ENCODE assay signal across 8 cellular contexts in genomic region chr1:212070720-212071302, GRCh38. TPM values are rescaled to one million over a fixed set of nuclear protein-coding genes. Genes with fewer than 3 reads are reported as not detected.
DNase-seq lines count a peak whose midpoint lies in the region; ATAC-seq, FAIRE-seq and TF ChIP-seq lines count a peak whose summit lies in the region.

No MANE protein-coding gene starts in this region.

- H3K27me3 ChIP-seq in K562 (ENCODE audit: control insufficient read depth in 2 of 2, insufficient read depth in 2 of 2, low read length in 2 of 2) = no peaks in the 10 kb centered on the region
- H3K27me3 ChIP-seq in suprapubic skin = no peaks in the 10 kb centered on the region
- no peaks in the 10 kb centered on the region for H3K27me3 ChIP-seq in HAP-1 (ENCODE audit: low read depth)

- H2AFZ ChIP-seq in K562 (ENCODE audit: low read depth, low read length) = no peak overlapping the region

- POLR2A ChIA-PET in K562 (lab: Yijun Ruan, JAX) = interaction anchor here (1.0 to 2.1 kb wide), 7 partner anchors 10 to 385 kb away, joined by 3 to 10 read pairs (median 5); no protein-coding TSS in a partner anchor

- H3K4me1 ChIP-seq in K562 (replicated peaks in 1 of 2; ENCODE audit: control insufficient read depth in 2 of 2, insufficient read depth in 2 of 2, low read length in 2 of 2) (no peaks in the 10 kb centered on the region), suprapubic skin (no peaks in the 10 kb centered on the region), HAP-1 (no peaks in the 10 kb centered on the region)

- peak; percentile 73 for FAIRE-seq in K562 (lab: Jason Lieb, UNC)

- TF ChIP-seq EP300 in K562 (IDR thresholded peaks at IDR 0.05; ENCODE audit: low read length) (no peak), suprapubic skin (IDR thresholded peaks at IDR 0.05) (no peak)

- no peaks in the 10 kb centered on the region for H3K9me1 ChIP-seq in K562 (ENCODE audit: control insufficient read depth, insufficient read depth, low read length)

- CTCF ChIA-PET in K562 (lab: Yijun Ruan, JAX; ENCODE audit: low intra/inter-chr PET ratio) = interaction anchor here (0.6 to 4.4 kb wide), 12 partner anchors 8 to 712 kb away, joined by 3 to 47 read pairs (median 4); no protein-coding TSS in a partner anchor

- no peak overlapping the region for H3K4me2 ChIP-seq in K562 (ENCODE audit: insufficient read depth, low read length)

- DNase-seq in DMS 273 (lab: John Stamatoyannopoulos, UW; ENCODE audit: unreplicated experiment) (peak; percentile 50), DMS 273 treated with DMSO at 0.1 percent for 48 hours (lab: John Stamatoyannopoulos, UW) (no peak), NB4 (ENCODE audit: low read depth) (peak; percentile 40), K562 (ENCODE audit: extremely low read depth in 1 of 4, low spot score in 3 of 4) (peak in 2 of 4 experiments; percentile 37 to 47), inferior parietal cortex (ENCODE audit: extremely low spot score) (peak; percentile 83), suprapubic skin (ENCODE audit: low spot score in 2 of 2) (no peak), HAP-1 (ENCODE audit: low spot score in 2 of 2) (no peak)

- TF ChIP-seq CTCF in NB4 (IDR thresholded peaks at IDR 0.05; ENCODE audit: low read depth, low read length) (peak; percentile 20), K562 (IDR thresholded peaks at IDR 0.05 in 2 of 3, conservative IDR thresholded peaks at IDR 0.05 in 1 of 3; ENCODE audit: insufficient read depth in 2 of 3, low read depth in 1 of 3, low read length in 3 of 3) (peak; percentile 44 to 90 (median 48); a peak in 4 of 6 replicates), suprapubic skin (IDR thresholded peaks at IDR 0.05) (peak; percentile 60 to 77)

- no TSS peak for BruUV-seq in K562 (replicated peaks; lab: Mats Ljungman, UMichigan)

- peak; percentile 95 to 99 for TF ChIP-seq RAD21 in K562 (CRISPR knock-in tag; conservative IDR thresholded peaks at IDR 0.05 in 1 of 2, IDR thresholded peaks at IDR 0.05 in 1 of 2)

- no peak overlapping the region for H3K9ac ChIP-seq in K562 (ENCODE audit: insufficient read depth in 1 of 2, low read depth in 2 of 2, low read length in 2 of 2)

- intact Hi-C loops in K562 (cut with micrococcal nuclease) = loop anchor here (1.0 to 10.0 kb wide), 5 partner anchors 84 to 386 kb away; no protein-coding TSS in a partner anchor

- TF ChIP-seq POLR2A in NB4 (IDR thresholded peaks at IDR 0.05; ENCODE audit: extremely low read depth, insufficient read length) (no peak), K562 (conservative IDR thresholded peaks at IDR 0.05) (no peak), suprapubic skin (IDR thresholded peaks at IDR 0.05) (no peak)

- in situ Hi-C loops in K562 (cut with MboI) (loop anchor here (5.0 kb wide), 2 partner anchors 231 to 386 kb away; no protein-coding TSS in a partner anchor), HAP-1 (cut with MboI; ENCODE audit: low sequenced_read_pairs) (no loop called here)

- H3K9me3 ChIP-seq in K562 (replicated peaks; ENCODE audit: control insufficient read depth, insufficient read depth, low read depth, low read length) = no peaks in the 10 kb centered on the region
- H3K9me3 ChIP-seq in suprapubic skin = no peaks in the 10 kb centered on the region
- H3K9me3 ChIP-seq in HAP-1 = no peaks in the 10 kb centered on the region

- H4K20me1 ChIP-seq in K562 (replicated peaks; ENCODE audit: control insufficient read depth, insufficient read depth, low read length) = no peaks in the 10 kb centered on the region

- H3K36me3 ChIP-seq in K562 (ENCODE audit: control insufficient read depth, insufficient read depth, low read length) = peaks cover 92% of the 10 kb centered on the region
- no peaks in the 10 kb centered on the region for H3K36me3 ChIP-seq in suprapubic skin
- H3K36me3 ChIP-seq in HAP-1 (replicated peaks) = peaks cover 81% of the 10 kb centered on the region

- ATAC-seq in K562 (peak; percentile 86), GM18907 (IDR thresholded peaks at IDR 0.05; ENCODE audit: unreplicated experiment) (no peak)

- H3K79me2 ChIP-seq in K562 (ENCODE audit: control insufficient read depth, insufficient read depth, low read length) = 0 out of 3 replicates have a peak, but pooled peaks cover 3% of the 10 kb centered on the region

- no peak overlapping the region for H3K27ac ChIP-seq in K562 (ENCODE audit: extremely low read depth, low read depth, low read length)
- no peak overlapping the region for H3K27ac ChIP-seq in suprapubic skin

- no peak overlapping the region for H3K4me3 ChIP-seq in NB4 (ENCODE audit: low read depth, low read length)
- H3K4me3 ChIP-seq in K562 = no peak overlapping the region
- H3K4me3 ChIP-seq in suprapubic skin = no peak overlapping the region
- H3K4me3 ChIP-seq in HAP-1 = no peak overlapping the region

TF ChIP-seq in K562, 482 proteins besides CTCF, POLR2A, EP300 and RAD21 (continues in another document):
- TF ChIP-seq MLLT1 (IDR thresholded peaks at IDR 0.05) (0 out of 4 replicates have a peak, but pooled peaks of 1 of the 2 experiments have one; percentile 30), ARID2 (IDR thresholded peaks at IDR 0.05) (peak; percentile 88), HIVEP1 (CRISPR knock-in tag; IDR thresholded peaks at IDR 0.05) (no peak), NFIC (IDR thresholded peaks at IDR 0.05) (0 out of 2 replicates have a peak, but pooled peaks have one; percentile 3), ZZZ3 (IDR thresholded peaks at IDR 0.05) (0 out of 2 replicates have a peak, but pooled peaks have one; percentile 35), SMC3 (conservative IDR thresholded peaks at IDR 0.05; ENCODE audit: insufficient read depth, low read depth, low read length) (peak; percentile 76)
- TF ChIP-seq, protein P1, sequence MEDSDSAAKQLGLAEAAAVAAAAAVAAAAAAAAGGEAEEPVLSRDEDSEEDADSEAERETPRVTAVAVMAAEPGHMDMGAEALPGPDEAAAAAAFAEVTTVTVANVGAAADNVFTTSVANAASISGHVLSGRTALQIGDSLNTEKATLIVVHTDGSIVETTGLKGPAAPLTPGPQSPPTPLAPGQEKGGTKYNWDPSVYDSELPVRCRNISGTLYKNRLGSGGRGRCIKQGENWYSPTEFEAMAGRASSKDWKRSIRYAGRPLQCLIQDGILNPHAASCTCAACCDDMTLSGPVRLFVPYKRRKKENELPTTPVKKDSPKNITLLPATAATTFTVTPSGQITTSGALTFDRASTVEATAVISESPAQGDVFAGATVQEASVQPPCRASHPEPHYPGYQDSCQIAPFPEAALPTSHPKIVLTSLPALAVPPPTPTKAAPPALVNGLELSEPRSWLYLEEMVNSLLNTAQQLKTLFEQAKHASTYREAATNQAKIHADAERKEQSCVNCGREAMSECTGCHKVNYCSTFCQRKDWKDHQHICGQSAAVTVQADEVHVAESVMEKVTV (CRISPR knock-in tag; IDR thresholded peaks at IDR 0.05) = peak; percentile 95

RNA-seq across cellular contexts. Expression of gene DTL, which starts 35.3 kb away (rescaled TPM):
- total RNA-seq in K562 (2011; cell fraction: chromatin; rRNA removed; ENCODE audit: low replicate concordance) = 43.6 and 104 TPM in 2 replicates
- total RNA-seq in K562 (2011; cell fraction: nucleolus; rRNA removed) = 28.5 and 36.7 TPM in 2 replicates
- 41.9 and 52.9 TPM in 2 replicates for total RNA-seq in K562 (2011; cell fraction: nucleoplasm; rRNA removed)
- total RNA-seq in K562 (2014; rRNA removed) (49.1 and 57.4 TPM in 2 replicates), K562 (2014; rRNA removed; fragmentation: Illumina TruSeq; extraction: Trizol) (63.2 and 71.8 TPM in 2 replicates), K562 (2015; rRNA removed; fragmentation: Illumina TruSeq; extraction: Trizol) (49.2 and 57.7 TPM in 2 replicates), K562 (2021) (64.3 and 74.4 TPM in 2 replicates), suprapubic skin (1 to 10 TPM in 3 of 4 donors, under 1 TPM in 1; 0.89 to 7.1 (median 4.4) TPM)
- polyA plus RNA-seq in K562 (2011; rRNA removed) (66.2 and 86.2 TPM in 2 replicates), K562 (2014; fragmentation: Illumina TruSeq; extraction: Trizol) (70.5 and 81.0 TPM in 2 replicates), K562 (2014; fragmentation: Nextera tagmentation; extraction: Ambion mirVana) (10 to 100 TPM; 38.3 to 66.7 TPM), K562 (2014; rRNA removed) (42.9 and 48.6 TPM in 2 replicates)
- 53.2 and 54.9 TPM in 2 replicates for polyA plus RNA-seq in K562 (2011; cell fraction: cytosol; rRNA removed)
- 96.4 and 104 TPM in 2 replicates for polyA plus RNA-seq in K562 (2011; cell fraction: nucleus; rRNA removed)
- 42.5 and 55.4 TPM in 2 replicates for polyA plus RNA-seq in K562 (2012)
- 116 and 121 TPM in 2 replicates for polyA minus RNA-seq in K562 (2011; rRNA and poly(A)+ RNA removed)
- polyA minus RNA-seq in K562 (2011; cell fraction: cytosol; rRNA and poly(A)+ RNA removed) = 30.4 and 53.4 TPM in 2 replicates
- 49.1 and 71.4 TPM in 2 replicates for polyA minus RNA-seq in K562 (2011; cell fraction: nucleus; rRNA and poly(A)+ RNA removed)

RNA-seq across cellular contexts. Expression of gene INTS7, which starts 35.5 kb away (rescaled TPM):
- total RNA-seq in K562 (2011; cell fraction: chromatin; rRNA removed; ENCODE audit: low replicate concordance) = 77.2 and 123 TPM in 2 replicates
- 32.5 and 36.2 TPM in 2 replicates for total RNA-seq in K562 (2011; cell fraction: nucleolus; rRNA removed)
- total RNA-seq in K562 (2011; cell fraction: nucleoplasm; rRNA removed) = 45.5 and 66.6 TPM in 2 replicates
- 27.3 and 33.8 TPM in 2 replicates for total RNA-seq in K562 (2014; rRNA removed)
- 41.8 and 45.2 TPM in 2 replicates for total RNA-seq in K562 (2014; rRNA removed; fragmentation: Illumina TruSeq; extraction: Trizol)
- 34.3 and 38.9 TPM in 2 replicates for total RNA-seq in K562 (2015; rRNA removed; fragmentation: Illumina TruSeq; extraction: Trizol)
- 38.0 and 40.4 TPM in 2 replicates for total RNA-seq in K562 (2021)
- polyA plus RNA-seq in K562 (2011; rRNA removed) = 66.4 and 68.4 TPM in 2 replicates
- polyA plus RNA-seq in K562 (2011; cell fraction: cytosol; rRNA removed) = 29.8 and 33.2 TPM in 2 replicates
- 36.3 and 41.0 TPM in 2 replicates for polyA plus RNA-seq in K562 (2011; cell fraction: nucleus; rRNA removed)
- polyA plus RNA-seq in K562 (2012) = 29.0 and 29.7 TPM in 2 replicates
- polyA plus RNA-seq in K562 (2014; fragmentation: Illumina TruSeq; extraction: Trizol) = 42.8 and 51.2 TPM in 2 replicates
- polyA plus RNA-seq in K562 (2014; fragmentation: Nextera tagmentation; extraction: Ambion mirVana) = 10 to 100 TPM; 36.5 to 57.0 TPM
- 29.8 and 33.3 TPM in 2 replicates for polyA plus RNA-seq in K562 (2014; rRNA removed)
- polyA minus RNA-seq in K562 (2011; rRNA and poly(A)+ RNA removed) = 98.6 and 113 TPM in 2 replicates
- polyA minus RNA-seq in K562 (2011; cell fraction: cytosol; rRNA and poly(A)+ RNA removed) = 39.9 and 52.7 TPM in 2 replicates
- polyA minus RNA-seq in K562 (2011; cell fraction: nucleus; rRNA and poly(A)+ RNA removed) = 37.4 and 74.0 TPM in 2 replicates
- 10 to 100 TPM; 13.5 to 22.3 (median 18.2) TPM for total RNA-seq in suprapubic skin

Comparison
In these comparisons a context has a peak if more than half of its experiments do, and no peak if none do; other contexts are left out.
1. DNase-seq: peak in DMS 273 (single experiment), NB4 (single experiment) and inferior parietal cortex (single experiment); none in DMS 273 treated with DMSO at 0.1 percent for 48 hours (single experiment), suprapubic skin (0 of 2) and HAP-1 (0 of 2).
2. Peak in every context shown above with its lines, with median percentiles within 50 percentile points of each other: CTCF ChIP-seq.